Comparison of ENCODE assay signal across 10 cellular contexts in genomic region chr7:142375710-142376313, GRCh38.
DNase-seq lines count a peak whose midpoint lies in the region; ATAC-seq and TF ChIP-seq lines count a peak whose summit lies in the region.
"Had no signal": no experiment of that assay in that cellular context is flagged by ENCODE, and none has a peak within 500 bp of the region (broad histone marks: within the 10 kb centered on the region; RNA-seq: fewer than 3 reads in every experiment).

No MANE protein-coding gene starts in this region.

- no peaks in the 10 kb centered on the region for H3K4me1 ChIP-seq in Karpas-422 (ENCODE audit: low read length)

- H2AFZ ChIP-seq in Karpas-422 (ENCODE audit: low read length): no peak overlapping the region

- H3K36me3 ChIP-seq in kidney epithelial cell (ENCODE audit: control insufficient read depth, insufficient read depth, low read length) (no peaks in the 10 kb centered on the region), Karpas-422 (ENCODE audit: insufficient read depth, low read length) (no peaks in the 10 kb centered on the region)
- H3K36me3 ChIP-seq: neutrophil had no signal

- H3K9ac ChIP-seq in Karpas-422 (ENCODE audit: low read length): no peak overlapping the region

- H3K27ac Mint-ChIP-seq in activated CD8-positive, alpha-beta T cell treated with anti-CD3 and anti-CD28 coated beads, Interleukin-2, amount 10 ng/mL, durations not matched to agents 7 days and 5 days: peak overlapping the region; percentile 8

- H3K27ac ChIP-seq in HL-60 (replicated peaks): peak overlapping the region; percentile 55
- no peak overlapping the region for H3K27ac ChIP-seq in Karpas-422 (ENCODE audit: low read length)
- H3K27ac ChIP-seq: neutrophil had no signal

- no peaks in the 10 kb centered on the region for H3K9me3 ChIP-seq in Karpas-422 (ENCODE audit: low read length)
- H3K9me3 ChIP-seq: neutrophil had no signal

- H3K9me2 ChIP-seq in Karpas-422 (replicated peaks; ENCODE audit: insufficient read depth, low read length): no peaks in the 10 kb centered on the region

- H4K20me1 ChIP-seq in Karpas-422 (ENCODE audit: insufficient read depth, low read depth, low read length): no peaks in the 10 kb centered on the region

- no peak overlapping the region for H3K4me2 ChIP-seq in Karpas-422 (ENCODE audit: low read depth, low read length, poor library complexity, severe bottlenecking)

- H3K36me3 Mint-ChIP-seq in activated CD8-positive, alpha-beta T cell treated with anti-CD3 and anti-CD28 coated beads, Interleukin-2, amount 10 ng/mL, durations not matched to agents 7 days and 5 days (ENCODE audit: low read depth): no peaks in the 10 kb centered on the region

- peak; percentile 51 for ATAC-seq in activated CD8-positive, alpha-beta T cell treated with anti-CD3 and anti-CD28 coated beads, Interleukin-2, amount 10 ng/mL, durations not matched to agents 7 days and 5 days
- ATAC-seq in GM21367 (IDR thresholded peaks at IDR 0.05; ENCODE audit: unreplicated experiment): no peak

- peaks cover 16% of the 10 kb centered on the region for H3K27me3 Mint-ChIP-seq in activated CD8-positive, alpha-beta T cell treated with anti-CD3 and anti-CD28 coated beads, Interleukin-2, amount 10 ng/mL, durations not matched to agents 7 days and 5 days (ENCODE audit: low read depth)

- peak; percentile 19 for DNase-seq in CD1c-positive myeloid dendritic cell (ENCODE audit: extremely low spot score)
- peak; percentile 46 to 71 for DNase-seq in HL-60 (ENCODE audit: low read depth in 1 of 2, low spot score in 1 of 2)
- peak; percentile 38 for DNase-seq in activated CD8-positive, alpha-beta T cell treated with anti-CD3 and anti-CD28 coated beads, Interleukin-2, amount 10 ng/mL, durations not matched to agents 7 days and 5 days
- peak; percentile 18 for DNase-seq in kidney epithelial cell (ENCODE audit: low read depth)
- no peak for DNase-seq in NCI-H1436 treated with DMSO at 0.1 percent for 48 hours (lab: John Stamatoyannopoulos, UW)
- no peak for DNase-seq in Karpas-422
- no peak for DNase-seq in middle frontal gyrus (ENCODE audit: extremely low spot score, low spot score)
- DNase-seq: NCI-H2029 treated with DMSO at 0.1 percent for 48 hours had no signal

- H3K4me3 Mint-ChIP-seq in activated CD8-positive, alpha-beta T cell treated with anti-CD3 and anti-CD28 coated beads, Interleukin-2, amount 10 ng/mL, durations not matched to agents 7 days and 5 days: no peak overlapping the region

- H3K9me3 Mint-ChIP-seq in activated CD8-positive, alpha-beta T cell treated with anti-CD3 and anti-CD28 coated beads, Interleukin-2, amount 10 ng/mL, durations not matched to agents 7 days and 5 days (ENCODE audit: insufficient read depth): no peaks in the 10 kb centered on the region

- POLR2A ChIA-PET in activated CD8-positive, alpha-beta T cell treated with anti-CD3 and anti-CD28 coated beads, Interleukin-2, amount 10 ng/mL, durations not matched to agents 7 days and 5 days (lab: Charles Lee): no interaction called here

- H3K79me2 ChIP-seq in Karpas-422 (ENCODE audit: low read length): no peaks in the 10 kb centered on the region

- TF ChIP-seq CTCF in HL-60 (IDR thresholded peaks at IDR 0.05; ENCODE audit: insufficient read depth, low read length) (peak; percentile 28), kidney epithelial cell (IDR thresholded peaks at IDR 0.05; ENCODE audit: insufficient read depth, low read length, poor library complexity, severe bottlenecking) (peak; percentile 60)

- no peaks in the 10 kb centered on the region for H3K4me1 Mint-ChIP-seq in activated CD8-positive, alpha-beta T cell treated with anti-CD3 and anti-CD28 coated beads, Interleukin-2, amount 10 ng/mL, durations not matched to agents 7 days and 5 days (ENCODE audit: low read depth)

- H3K27me3 ChIP-seq in HL-60 (ENCODE audit: insufficient read depth, poor library complexity, severe bottlenecking): no peaks in the 10 kb centered on the region
- H3K27me3 ChIP-seq in kidney epithelial cell (ENCODE audit: control insufficient read depth, insufficient read depth, low read length): no peaks in the 10 kb centered on the region
- H3K27me3 ChIP-seq in Karpas-422 (ENCODE audit: low read length): no peaks in the 10 kb centered on the region
- H3K27me3 ChIP-seq: neutrophil had no signal

- H3K4me3 ChIP-seq in HL-60 (replicated peaks; ENCODE audit: insufficient read depth, low read length): no peak overlapping the region
- no peak overlapping the region for H3K4me3 ChIP-seq in kidney epithelial cell (ENCODE audit: low read depth, low read length)
- H3K4me3 ChIP-seq in Karpas-422 (ENCODE audit: low read length): no peak overlapping the region

- CTCF ChIA-PET in activated CD8-positive, alpha-beta T cell treated with anti-CD3 and anti-CD28 coated beads, Interleukin-2, amount 10 ng/mL, durations not matched to agents 7 days and 5 days (lab: Charles Lee): interaction anchor here (0.6 to 1.5 kb wide), 8 partner anchors 8 to 435 kb away, joined by 3 to 7 read pairs (median 3); no protein-coding TSS in a partner anchor

Comparison
In these comparisons a context has a peak if more than half of its experiments do, and no peak if none do; other contexts are left out.
1. DNase-seq: peak in CD1c-positive myeloid dendritic cell (single experiment), HL-60 (2 of 2), activated CD8-positive, alpha-beta T cell treated with anti-CD3 and anti-CD28 coated beads, Interleukin-2, amount 10 ng/mL, durations not matched to agents 7 days and 5 days (single experiment) and kidney epithelial cell (single experiment); none in NCI-H1436 treated with DMSO at 0.1 percent for 48 hours (single experiment), Karpas-422 (single experiment) and middle frontal gyrus (single experiment).